8 cellular contexts compared by ENCODE assay signal in genomic region chr2:197705912-197706838, GRCh38. TPM values are rescaled to one million over a fixed set of nuclear protein-coding genes. Genes with fewer than 3 reads are reported as not detected.
DNase-seq lines count a peak whose midpoint lies in the region; ATAC-seq and TF ChIP-seq lines count a peak whose summit lies in the region.

No MANE protein-coding gene starts in this region.

- no peak for ATAC-seq in body of pancreas
- no peak for ATAC-seq in stimulated activated effector memory CD8-positive, alpha-beta T cell treated with anti-CD3 and anti-CD28 coated beads, Interleukin-12 subunit alpha, Interleukin-12 subunit beta, amount 100 ng/mL, for 72 hours

- peaks cover 48% of the 10 kb centered on the region for H3K36me3 Mint-ChIP-seq in stimulated activated effector memory CD8-positive, alpha-beta T cell treated with anti-CD3 and anti-CD28 coated beads, Interleukin-12 subunit alpha, Interleukin-12 subunit beta, amount 100 ng/mL, for 72 hours

- peak overlapping the region; percentile 54 to 81 for H3K4me3 ChIP-seq in body of pancreas
- peak overlapping the region; percentile 68 for H3K4me3 ChIP-seq in kidney epithelial cell (ENCODE audit: low read depth, low read length)

- H3K36me3 ChIP-seq in body of pancreas (replicated peaks in 1 of 2; ENCODE audit: insufficient read depth in 1 of 2, low read depth in 2 of 2) (no peaks in the 10 kb centered on the region), kidney epithelial cell (ENCODE audit: control insufficient read depth, insufficient read depth, low read length) (peaks cover 1% of the 10 kb centered on the region)

- no peaks in the 10 kb centered on the region for H3K9me3 Mint-ChIP-seq in stimulated activated effector memory CD8-positive, alpha-beta T cell treated with anti-CD3 and anti-CD28 coated beads, Interleukin-12 subunit alpha, Interleukin-12 subunit beta, amount 100 ng/mL, for 72 hours

- WGBS in body of pancreas, 2 donors, result 8 to 17% methylated on average over 10 to 38 of the region's 38 CpGs

- no peak for TF ChIP-seq POLR2A in body of pancreas (IDR thresholded peaks at IDR 0.05)

- peak overlapping the region in 3 of 4 donors; percentile 39 to 89 (median 87) for H3K27ac ChIP-seq in body of pancreas

- no peaks in the 10 kb centered on the region for H3K27me3 ChIP-seq in body of pancreas
- H3K27me3 ChIP-seq in kidney epithelial cell (ENCODE audit: control insufficient read depth, insufficient read depth, low read length), result no peaks in the 10 kb centered on the region

- DNase-seq in NCI-H345 treated with DMSO at 0.1 percent for 48 hours (lab: John Stamatoyannopoulos, UW; ENCODE audit: unreplicated experiment) (peak; percentile 6), NCI-H345 (lab: John Stamatoyannopoulos, UW) (no peak), MV-4-11 (lab: John Stamatoyannopoulos, UW) (peak; percentile 19), body of pancreas (peak in 2 of 4 donors; percentile 8), kidney epithelial cell (ENCODE audit: low read depth) (no peak), 8988T (no peak), NCI-H1694 (lab: John Stamatoyannopoulos, UW) (no peak)
- DNase-seq in stimulated activated effector memory CD8-positive, alpha-beta T cell treated with anti-CD3 and anti-CD28 coated beads, Interleukin-12 subunit alpha, Interleukin-12 subunit beta, amount 100 ng/mL, for 72 hours (ENCODE audit: low spot score in 2 of 2), result peak; percentile 28 to 75

- no peak for TF ChIP-seq CTCF in body of pancreas (IDR thresholded peaks at IDR 0.05)
- TF ChIP-seq CTCF in kidney epithelial cell (IDR thresholded peaks at IDR 0.05; ENCODE audit: insufficient read depth, low read length, poor library complexity, severe bottlenecking), result no peak

- peak overlapping the region; percentile 90 for H3K4me3 Mint-ChIP-seq in stimulated activated effector memory CD8-positive, alpha-beta T cell treated with anti-CD3 and anti-CD28 coated beads, Interleukin-12 subunit alpha, Interleukin-12 subunit beta, amount 100 ng/mL, for 72 hours

- peaks cover 49% of the 10 kb centered on the region for H3K4me1 Mint-ChIP-seq in stimulated activated effector memory CD8-positive, alpha-beta T cell treated with anti-CD3 and anti-CD28 coated beads, Interleukin-12 subunit alpha, Interleukin-12 subunit beta, amount 100 ng/mL, for 72 hours

- H3K9me3 ChIP-seq in body of pancreas, result no peaks in the 10 kb centered on the region

- H3K27ac Mint-ChIP-seq in stimulated activated effector memory CD8-positive, alpha-beta T cell treated with anti-CD3 and anti-CD28 coated beads, Interleukin-12 subunit alpha, Interleukin-12 subunit beta, amount 100 ng/mL, for 72 hours, result peak overlapping the region; percentile 95

- intact Hi-C loops in body of pancreas (cut with DNase I), result no loop called here

- peaks cover 29% of the 10 kb centered on the region for H3K4me1 ChIP-seq in body of pancreas

RNA-seq across cellular contexts. Expression of gene MARS2, which starts 1.0 kb away (rescaled TPM):
- 10 to 100 TPM in 1 of 2 donors, 1 to 10 TPM in 1; 6.5 to 12.2 TPM for total RNA-seq in body of pancreas
- 11.9 and 14.0 TPM in 2 replicates for total RNA-seq in kidney epithelial cell

RNA-seq across cellular contexts. Expression of gene RFTN2, which starts 30.8 kb away (rescaled TPM):
- total RNA-seq in body of pancreas (10 to 100 TPM in 1 of 2 donors, 1 to 10 TPM in 1; 1.3 to 11.9 TPM), kidney epithelial cell (under 0.01 and 0.07 TPM in 2 replicates)

Comparison
In these comparisons a context has a peak if more than half of its experiments do, and no peak if none do; other contexts are left out.
1. DNase-seq: peak in NCI-H345 treated with DMSO at 0.1 percent for 48 hours (single experiment), MV-4-11 (single experiment) and stimulated activated effector memory CD8-positive, alpha-beta T cell treated with anti-CD3 and anti-CD28 coated beads, Interleukin-12 subunit alpha, Interleukin-12 subunit beta, amount 100 ng/mL, for 72 hours (2 of 2); none in NCI-H345 (single experiment), kidney epithelial cell (single experiment), 8988T (single experiment) and NCI-H1694 (single experiment).